Comparison of ENCODE assay signal across 8 cellular contexts in genomic region chr14:103629503-103630121, GRCh38. TPM values are rescaled to one million over a fixed set of nuclear protein-coding genes. Genes with fewer than 3 reads are reported as not detected.
DNase-seq lines count a peak whose midpoint lies in the region; ATAC-seq and TF ChIP-seq lines count a peak whose summit lies in the region.

No MANE protein-coding gene starts in this region.

- peaks cover 5% of the 10 kb centered on the region for H3K27me3 Mint-ChIP-seq in activated naive CD8-positive, alpha-beta T cell treated with anti-CD3 and anti-CD28 coated beads for 36 hours

- DNase-seq in DMS 273 (lab: John Stamatoyannopoulos, UW; ENCODE audit: unreplicated experiment) (peak; percentile 73), DMS 273 treated with DMSO at 0.1 percent for 48 hours (lab: John Stamatoyannopoulos, UW) (no peak), HFF-Myc (ENCODE audit: extremely low read depth, low read depth) (no peak), NT2/D1 (ENCODE audit: low read depth, low spot score) (no peak), heart right ventricle (peak; percentile 70 to 79), posterior cingulate gyrus (peak in 9 of 10 donors; percentile 40 to 93 (median 50))
- peak; percentile 64 for DNase-seq in activated naive CD8-positive, alpha-beta T cell treated with anti-CD3 and anti-CD28 coated beads for 36 hours

- no peaks in the 10 kb centered on the region for H3K27me3 ChIP-seq in NT2/D1 (ENCODE audit: insufficient read depth, insufficient read length)
- no peaks in the 10 kb centered on the region for H3K27me3 ChIP-seq in heart right ventricle

- H3K9me3 ChIP-seq in NT2/D1 (ENCODE audit: insufficient read depth, low read length) (no peaks in the 10 kb centered on the region), heart right ventricle (no peaks in the 10 kb centered on the region)

- no peaks in the 10 kb centered on the region for H3K9me3 Mint-ChIP-seq in activated naive CD8-positive, alpha-beta T cell treated with anti-CD3 and anti-CD28 coated beads for 36 hours

- H3K4me1 ChIP-seq in NT2/D1 (ENCODE audit: insufficient read depth, insufficient read length) (peaks cover 16% of the 10 kb centered on the region), heart right ventricle (peaks cover 11 to 74% (median 66%) of the 10 kb centered on the region in 9 donors)

- intact Hi-C loops in heart right ventricle (cut with DNase I), result loop anchor here in 4 of 10 donors (2.0 to 10.0 kb wide), 3 partner anchors 52 to 55 kb away; no protein-coding TSS in a partner anchor
- intact Hi-C loops in posterior cingulate gyrus (cut with DNase I), result loop anchor here (5.0 kb wide), 1 partner anchor 57 kb away; no protein-coding TSS in a partner anchor

- peak overlapping the region; percentile 89 for H3K27ac Mint-ChIP-seq in activated naive CD8-positive, alpha-beta T cell treated with anti-CD3 and anti-CD28 coated beads for 36 hours

- H3K4me3 ChIP-seq in HFF-Myc (replicated peaks; ENCODE audit: low read depth, low read length), result peak overlapping the region; percentile 81
- H3K4me3 ChIP-seq in NT2/D1 (ENCODE audit: insufficient read length, low read depth), result peak overlapping the region; percentile 82
- H3K4me3 ChIP-seq in heart right ventricle, result peak overlapping the region; percentile 69 to 100 (median 98)

- H3K36me3 ChIP-seq in NT2/D1 (ENCODE audit: insufficient read depth, insufficient read length, low read length), result peaks cover 17% of the 10 kb centered on the region
- peaks cover 0 to 27% (median 0%) of the 10 kb centered on the region in 9 donors for H3K36me3 ChIP-seq in heart right ventricle

- WGBS in heart right ventricle, 2 donors, result 0 to 1% methylated on average over 66 to 71 of the region's 71 CpGs

- peak; percentile 47 to 72 (median 56) for ATAC-seq in heart right ventricle
- ATAC-seq in HG02938 (IDR thresholded peaks at IDR 0.05; ENCODE audit: unreplicated experiment), result no peak

- peak overlapping the region; percentile 86 for H3K4me3 Mint-ChIP-seq in activated naive CD8-positive, alpha-beta T cell treated with anti-CD3 and anti-CD28 coated beads for 36 hours

- TF ChIP-seq CTCF in HFF-Myc (IDR thresholded peaks at IDR 0.05; ENCODE audit: low read depth, low read length, missing control alignments) (no peak), heart right ventricle (IDR thresholded peaks at IDR 0.05) (no peak)

- peak overlapping the region; percentile 92 for H3K9ac ChIP-seq in NT2/D1 (ENCODE audit: insufficient read length, low read depth)

- H3K4me1 Mint-ChIP-seq in activated naive CD8-positive, alpha-beta T cell treated with anti-CD3 and anti-CD28 coated beads for 36 hours, result peaks cover 33% of the 10 kb centered on the region

- peak overlapping the region; percentile 87 to 100 (median 99) for H3K27ac ChIP-seq in heart right ventricle

- no peaks in the 10 kb centered on the region for H3K36me3 Mint-ChIP-seq in activated naive CD8-positive, alpha-beta T cell treated with anti-CD3 and anti-CD28 coated beads for 36 hours

RNA-seq across cellular contexts. Expression of gene KLC1, which starts 0.6 kb away (rescaled TPM):
- 10 to 100 TPM; 88.0 to 88.6 TPM for total RNA-seq in activated naive CD8-positive, alpha-beta T cell treated with anti-CD3 and anti-CD28 coated beads for 36 hours
- total RNA-seq in heart right ventricle, result 100 to 1,000 TPM; 123 to 166 (median 146) TPM
- 100 to 1,000 TPM; 151 to 220 TPM for polyA plus RNA-seq in heart right ventricle

Comparison
In these comparisons a context has a peak if more than half of its experiments do, and no peak if none do; other contexts are left out.
1. DNase-seq: peak in DMS 273 (single experiment), activated naive CD8-positive, alpha-beta T cell treated with anti-CD3 and anti-CD28 coated beads for 36 hours (single experiment), heart right ventricle (2 of 2) and posterior cingulate gyrus (9 of 10); none in DMS 273 treated with DMSO at 0.1 percent for 48 hours (single experiment), HFF-Myc (single experiment) and NT2/D1 (single experiment).
2. Peak in every context shown above with its lines, with median percentiles within 50 percentile points of each other: H3K4me3 ChIP-seq.